Comparison of ENCODE assay signal across 21 cellular contexts in the genomic region with DNA sequence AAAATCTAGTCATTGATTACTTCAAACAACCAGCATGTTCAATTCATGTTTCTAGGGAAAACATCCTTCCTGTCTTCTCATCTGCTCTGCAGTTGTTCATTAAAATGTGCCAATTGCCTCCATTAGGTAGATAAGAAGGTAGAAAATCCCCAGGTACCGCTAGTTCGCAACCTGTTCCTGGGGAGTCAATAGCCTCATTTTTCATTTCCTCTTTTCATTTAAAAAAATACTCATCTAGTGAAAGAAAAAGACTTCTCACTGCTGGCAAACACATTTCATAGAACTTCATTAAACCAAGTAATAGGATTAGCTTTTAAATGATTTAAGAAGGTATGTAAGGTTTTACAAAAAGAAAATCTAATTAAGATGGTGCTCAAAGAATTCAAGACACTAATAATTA.
"Had no signal": no experiment of that assay in that cellular context is flagged by ENCODE, and none has a peak within 500 bp of the region (broad histone marks: within the 10 kb centered on the region; RNA-seq: fewer than 3 reads in every experiment).

No MANE protein-coding gene starts in this region.

- H3K4me3 ChIP-seq: MG63, SJCRH30 had no signal

- H3K9me3 ChIP-seq: MG63, SJCRH30 had no signal

- H3K36me3 ChIP-seq: MG63, SJCRH30 had no signal

- ATAC-seq: Panc1, PC-3, T-cell had no signal

- H3K4me1 ChIP-seq: SJCRH30 had no signal

- H3K27me3 ChIP-seq: MG63, SJCRH30 had no signal

- H3K27ac ChIP-seq: RWPE1, SJCRH30 had no signal

- DNase-seq: Karpas-422, KBM-7, MG63, NCI-H1048, NCI-H1105 treated with DMSO at 0.1 percent for 48 hours, NCI-H1417 treated with DMSO at 0.1 percent for 48 hours, NCI-H1694 treated with DMSO at 0.1 percent for 48 hours, NCI-H2029, NCI-H2081 treated with DMSO at 0.1 percent for 48 hours, NCI-H2171, NCI-H226, NCI-H446, NCI-H510A, NCI-H524 treated with DMSO at 0.1 percent for 48 hours, PC-3, SHP77 treated with DMSO at 0.1 percent for 48 hours, SJCRH30, SW 1271, T-cell had no signal
